6 cellular contexts compared by ENCODE assay signal in the genomic region with DNA sequence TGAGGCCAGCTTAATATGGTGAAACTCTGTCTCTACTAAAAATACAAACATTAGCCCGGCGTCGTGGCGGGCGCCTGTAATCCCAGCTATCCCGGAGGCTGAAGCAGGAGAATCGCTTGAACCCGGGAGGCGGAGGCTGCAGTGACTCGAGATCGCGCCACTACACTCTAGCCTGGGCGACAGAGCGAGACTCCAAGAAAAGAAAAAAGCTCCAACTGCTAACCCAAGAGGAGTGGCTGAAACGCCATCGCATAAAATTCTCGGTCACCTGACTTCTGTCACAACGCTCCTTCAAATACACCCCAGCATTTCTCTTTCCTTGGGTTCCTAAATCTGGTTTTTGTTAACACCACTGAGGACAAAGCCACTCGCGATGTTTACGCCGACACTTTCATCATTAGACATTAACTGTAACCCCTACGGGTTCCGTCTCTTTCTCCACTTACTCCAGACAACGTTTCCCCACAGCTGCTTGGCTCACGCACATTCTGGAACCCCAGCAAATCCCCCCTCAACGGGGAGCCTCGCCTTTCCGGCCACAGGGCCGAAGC. TPM values are rescaled to one million over a fixed set of nuclear protein-coding genes. Genes with fewer than 3 reads are reported as not detected.
A peak's percentile ranks its signal among the peaks of the same experiment; 100 is the strongest.
DNase-seq lines count a peak whose midpoint lies in the region; ATAC-seq, FAIRE-seq and TF ChIP-seq lines count a peak whose summit lies in the region.

No MANE protein-coding gene starts in this region.

- H3K27ac ChIP-seq in colonic mucosa (peak overlapping the region; percentile 100), pancreas (peak overlapping the region; percentile 99 to 100 (median 100))

- H3K9me3 ChIP-seq in colonic mucosa (no peaks in the 10 kb centered on the region), pancreas (no peaks in the 10 kb centered on the region)

- peak overlapping the region; percentile 78 for H3K4me3 ChIP-seq in Jurkat, Clone E6-1 (ENCODE audit: low read length)
- peak overlapping the region; percentile 96 for H3K4me3 ChIP-seq in colonic mucosa
- H3K4me3 ChIP-seq in pancreas = peak overlapping the region; percentile 68 to 88 (median 80)

- intact Hi-C loops in colonic mucosa (cut with DNase I) = no loop called here
- intact Hi-C loops in pancreas (cut with DNase I) = no loop called here

- H3K36me3 ChIP-seq in colonic mucosa (peaks cover 9% of the 10 kb centered on the region), pancreas (peaks cover 0 to 16% (median 11%) of the 10 kb centered on the region in 3 donors)

- TF ChIP-seq CTCF in colonic mucosa (IDR thresholded peaks at IDR 0.05) (no peak), pancreas (IDR thresholded peaks at IDR 0.05) (no peak)

- no peak for DNase-seq in Jurkat, Clone E6-1 (ENCODE audit: low read depth, low spot score)
- DNase-seq in colonic mucosa = peak; percentile 33
- DNase-seq in pancreas = peak in 1 of 6 donors; percentile 28
- DNase-seq in urothelium cell line (ENCODE audit: low spot score) = no peak
- no peak for DNase-seq in HEK293T (ENCODE audit: extremely low spot score)

- H3K4me1 ChIP-seq in colonic mucosa = peaks cover 12% of the 10 kb centered on the region
- H3K4me1 ChIP-seq in pancreas = peaks cover 0 to 36% (median 26%) of the 10 kb centered on the region in 3 donors

- ATAC-seq in GM19395 (IDR thresholded peaks at IDR 0.05; ENCODE audit: unreplicated experiment) (peak; percentile 15), pancreas (peak; percentile 4 to 16 (median 7))

- FAIRE-seq in pancreas (lab: Jason Lieb, UNC) = no peak
- no peak for FAIRE-seq in urothelium cell line (lab: Jason Lieb, UNC)

- WGBS in pancreas, 2 donors = 0% methylated on average over 30 of the region's 30 CpGs

- CTCF ChIA-PET in HEK293T (lab: Yijun Ruan, JAX) = interaction anchor here (0.5 kb wide), 1 partner anchor 127 kb away, joined by 3 read pairs; no protein-coding TSS in a partner anchor

- POLR2A ChIA-PET in HEK293T (lab: Yijun Ruan, JAX) = interaction anchor here (0.6 to 2.8 kb wide), 27 partner anchors 12 to 779 kb away, joined by 3 to 63 read pairs (median 4); partner anchors contain the start of genes NIF3L1, ORC2, PPIL3 and SPATS2L

- H3K27me3 ChIP-seq in colonic mucosa (no peaks in the 10 kb centered on the region), pancreas (no peaks in the 10 kb centered on the region)

- H3K9ac ChIP-seq in colonic mucosa (ENCODE audit: low read depth in 2 of 2, low read length in 2 of 2) = peak overlapping the region; percentile 99 to 100

TF ChIP-seq in HEK293T, 16 proteins besides CTCF, POLR2A, EP300 and RAD21:
- no peak for TF ChIP-seq NFRKB (IDR thresholded peaks at IDR 0.05)
- no peak for TF ChIP-seq ELF4 (IDR thresholded peaks at IDR 0.05)
- TF ChIP-seq ZNF384 (IDR thresholded peaks at IDR 0.05) = no peak
- TF ChIP-seq L3MBTL2 (conservative IDR thresholded peaks at IDR 0.05) = no peak

RNA-seq across cellular contexts. Expression of gene CLK1, which starts 0.7 kb away (rescaled TPM):
- polyA plus RNA-seq in Jurkat, Clone E6-1 (2012; ENCODE audit: insufficient read depth, insufficient read length) = 55.3 TPM
- total RNA-seq in colonic mucosa = 10 to 100 TPM; 49.4 to 59.5 TPM
- 10 to 100 TPM; 45.0 to 78.2 (median 59.5) TPM for total RNA-seq in pancreas
- 100 to 1,000 TPM; 502 to 573 TPM for polyA plus RNA-seq in pancreas

RNA-seq across cellular contexts. Expression of gene PPIL3, which starts 25.1 kb away (rescaled TPM):
- 51.0 TPM for polyA plus RNA-seq in Jurkat, Clone E6-1 (2012; ENCODE audit: insufficient read depth, insufficient read length)
- total RNA-seq in colonic mucosa (10 to 100 TPM; 20.1 to 32.8 TPM), pancreas (10 to 100 TPM in 3 of 6 donors, 1 to 10 TPM in 3; 7.2 to 15.1 (median 10.7) TPM)
- polyA plus RNA-seq in pancreas = 10 to 100 TPM; 11.1 to 21.8 TPM

RNA-seq across cellular contexts. Expression of gene NIF3L1, which starts 25.4 kb away (rescaled TPM):
- polyA plus RNA-seq in Jurkat, Clone E6-1 (2012; ENCODE audit: insufficient read depth, insufficient read length) = 71.0 TPM
- total RNA-seq in colonic mucosa (10 to 100 TPM; 26.7 to 38.4 TPM), pancreas (10 to 100 TPM in 3 of 6 donors, 1 to 10 TPM in 3; 5.9 to 11.3 (median 8.4) TPM)
- polyA plus RNA-seq in pancreas = 10 to 100 TPM in 1 of 2 donors, 1 to 10 TPM in 1; 7.5 to 14.9 TPM

RNA-seq across cellular contexts. Expression of gene BZW1, which starts 52.0 kb away (rescaled TPM):
- 370 TPM for polyA plus RNA-seq in Jurkat, Clone E6-1 (2012; ENCODE audit: insufficient read depth, insufficient read length)
- total RNA-seq in colonic mucosa = 100 to 1,000 TPM; 253 to 257 TPM
- total RNA-seq in pancreas = 10 to 100 TPM; 35.6 to 85.7 (median 60.1) TPM
- polyA plus RNA-seq in pancreas = 10 to 100 TPM in 1 of 2 donors, 1 to 10 TPM in 1; 9.7 to 33.3 TPM
